In the genomic region with DNA sequence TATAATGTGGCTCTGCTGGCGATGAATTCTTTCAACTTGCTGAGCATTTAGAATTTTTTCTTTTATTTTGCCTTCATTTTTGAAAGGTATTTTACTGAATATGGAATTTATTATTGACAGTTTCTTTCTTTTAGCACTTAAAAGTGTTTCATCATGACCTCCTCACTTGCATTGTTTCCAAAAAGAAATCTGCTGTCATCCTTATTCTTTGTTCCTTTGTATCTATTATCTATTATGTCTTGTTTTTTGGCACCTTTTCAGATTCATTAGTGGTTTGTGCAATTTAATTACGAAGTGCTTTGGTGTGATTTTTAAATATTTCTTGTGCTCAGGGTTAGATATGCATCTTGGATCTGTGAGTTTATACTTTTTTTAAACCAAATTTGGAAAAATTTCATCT, we compare ENCODE assay signal across 1 cellular context.
A peak's percentile ranks its signal among the peaks of the same experiment; 100 is the strongest.
TF ChIP-seq lines count a peak whose summit lies in the region.

No MANE protein-coding gene starts in this region.

TF ChIP-seq in HepG2, 621 proteins besides CTCF, POLR2A, EP300 and RAD21:
- TF ChIP-seq, protein P1, sequence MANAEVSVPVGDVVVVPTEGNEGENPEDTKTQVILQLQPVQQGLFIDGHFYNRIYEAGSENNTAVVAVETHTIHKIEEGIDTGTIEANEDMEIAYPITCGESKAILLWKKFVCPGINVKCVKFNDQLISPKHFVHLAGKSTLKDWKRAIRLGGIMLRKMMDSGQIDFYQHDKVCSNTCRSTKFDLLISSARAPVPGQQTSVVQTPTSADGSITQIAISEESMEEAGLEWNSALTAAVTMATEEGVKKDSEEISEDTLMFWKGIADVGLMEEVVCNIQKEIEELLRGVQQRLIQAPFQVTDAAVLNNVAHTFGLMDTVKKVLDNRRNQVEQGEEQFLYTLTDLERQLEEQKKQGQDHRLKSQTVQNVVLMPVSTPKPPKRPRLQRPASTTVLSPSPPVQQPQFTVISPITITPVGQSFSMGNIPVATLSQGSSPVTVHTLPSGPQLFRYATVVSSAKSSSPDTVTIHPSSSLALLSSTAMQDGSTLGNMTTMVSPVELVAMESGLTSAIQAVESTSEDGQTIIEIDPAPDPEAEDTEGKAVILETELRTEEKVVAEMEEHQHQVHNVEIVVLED (CRISPR knock-in tag; IDR thresholded peaks at IDR 0.05; ENCODE audit: borderline replicate concordance): no peak
- peak; percentile 57; the same call in 1 of the 2 replicates for TF ChIP-seq ZNF317 (CRISPR knock-in tag; IDR thresholded peaks at IDR 0.05)
- TF ChIP-seq REPIN1 (CRISPR knock-in tag; IDR thresholded peaks at IDR 0.05; ENCODE audit: borderline replicate concordance, low read depth): no peak
- no peak for TF ChIP-seq ZNF329 (CRISPR knock-in tag; IDR thresholded peaks at IDR 0.05; ENCODE audit: low read depth)
